24 cellular contexts compared by ENCODE assay signal in the genomic region with DNA sequence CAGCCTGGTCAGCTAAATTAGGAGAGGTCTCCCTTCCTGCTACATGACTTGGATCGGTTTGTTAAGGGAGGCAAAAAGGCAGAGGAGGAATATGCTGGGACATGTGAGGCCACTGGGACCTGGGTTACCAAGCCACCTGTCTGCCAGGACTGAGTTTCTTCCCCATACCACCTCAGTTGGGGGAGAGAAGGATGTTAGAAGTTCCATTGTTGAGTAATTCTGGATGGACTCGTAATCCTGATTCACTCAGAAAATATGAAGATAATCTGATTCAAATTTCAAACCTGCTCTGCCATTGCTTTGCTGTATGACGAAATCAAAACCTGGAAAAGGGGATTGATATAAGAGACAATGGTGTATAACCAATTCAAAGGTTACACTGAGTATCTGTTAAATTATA.
DNase-seq lines count a peak whose midpoint lies in the region; ATAC-seq and TF ChIP-seq lines count a peak whose summit lies in the region.
"Had no signal": no experiment of that assay in that cellular context is flagged by ENCODE, and none has a peak within 500 bp of the region (broad histone marks: within the 10 kb centered on the region; RNA-seq: fewer than 3 reads in every experiment).

No MANE protein-coding gene starts in this region.

- H3K27ac ChIP-seq in mammary epithelial cell (ENCODE audit: insufficient read depth, low read depth, low read length) (peak overlapping the region; percentile 50), foreskin keratinocyte (peak overlapping the region; percentile 34)
- H3K27ac ChIP-seq: gastrocnemius medialis, psoas muscle had no signal

- BruUV-seq in mammary epithelial cell (replicated peaks; lab: Mats Ljungman, UMichigan), result no TSS peak

- intact Hi-C loops in mammary epithelial cell (cut with micrococcal nuclease), result loop anchor here (1.0 kb wide), 1 partner anchor 68 kb away; no protein-coding TSS in a partner anchor

- H3K79me2 ChIP-seq in mammary epithelial cell (ENCODE audit: insufficient read depth, low read length), result no peaks in the 10 kb centered on the region

- no peaks in the 10 kb centered on the region for H3K9me3 ChIP-seq in mammary epithelial cell (replicated peaks; ENCODE audit: insufficient read depth, low read length)
- H3K9me3 ChIP-seq: gastrocnemius medialis, psoas muscle had no signal

- no peaks in the 10 kb centered on the region for H4K20me1 ChIP-seq in mammary epithelial cell (ENCODE audit: insufficient read depth, low read length)

- peak overlapping the region; percentile 82 for H2AFZ ChIP-seq in mammary epithelial cell (ENCODE audit: low read depth, low read length)
- H2AFZ ChIP-seq: GM23338 had no signal

- no peaks in the 10 kb centered on the region for H3K27me3 ChIP-seq in mammary epithelial cell (ENCODE audit: insufficient read depth, low read length)
- no peaks in the 10 kb centered on the region for H3K27me3 ChIP-seq in foreskin keratinocyte
- H3K27me3 ChIP-seq: gastrocnemius medialis had no signal

- in situ Hi-C loops in mammary epithelial cell (cut with MboI; ENCODE audit: low sequenced_read_pairs in 2 of 2), result no loop called here

- H3K9ac ChIP-seq in mammary epithelial cell (ENCODE audit: insufficient read depth, low read length), result no peak overlapping the region

- no peak overlapping the region for H3K4me3 ChIP-seq in AG10803 (ENCODE audit: low read length)
- no peak overlapping the region for H3K4me3 ChIP-seq in mammary epithelial cell (replicated peaks in 1 of 3; ENCODE audit: insufficient read depth in 1 of 3, low read depth in 2 of 3, low read length in 3 of 3)
- H3K4me3 ChIP-seq: gastrocnemius medialis, GM23338, lung, psoas muscle had no signal

- DNase-seq in AG10803 (ENCODE audit: low read depth) (peak; percentile 49), HT1080 (ENCODE audit: low read depth) (peak; percentile 54), mammary epithelial cell (peak; percentile 89), foreskin keratinocyte (peak; percentile 79 to 86), pons (ENCODE audit: low spot score) (no peak), NCI-H526 treated with DMSO at 0.1 percent for 48 hours (lab: John Stamatoyannopoulos, UW) (no peak)
- DNase-seq: activated CD4-positive, CD25-positive, alpha-beta regulatory T cell treated with anti-CD3 and anti-CD28 coated beads, Interleukin-2, amount 50 U/mL, for 72 hours; activated naive CD4-positive, alpha-beta T cell; activated T-cell treated with anti-CD3 and anti-CD28 coated beads, Interleukin-2, amount 50 U/mL, for 1 hour; CD4-positive, alpha-beta T cell; central memory CD4-positive, alpha-beta T cell; gastrocnemius medialis; GDM1; NCI-H1694 treated with DMSO at 0.1 percent for 48 hours; psoas muscle; SIG-M5; small intestine; stimulated activated CD4-positive, alpha-beta T cell treated with anti-CD3 and anti-CD28 coated beads, Interleukin-2, amount 100 ng/mL, for 24 hours; T-cell had no signal

- ATAC-seq in foreskin keratinocyte, result peak; percentile 65
- ATAC-seq in GM18907 (IDR thresholded peaks at IDR 0.05; ENCODE audit: unreplicated experiment), result no peak
- ATAC-seq in GM21825 (IDR thresholded peaks at IDR 0.05; ENCODE audit: unreplicated experiment), result no peak
- ATAC-seq: gastrocnemius medialis; GM23338; psoas muscle; stimulated activated effector memory CD8-positive, alpha-beta T cell treated with anti-CD3 and anti-CD28 coated beads, Interleukin-12 subunit alpha, Interleukin-12 subunit beta, amount 100 ng/mL, for 72 hours; T-cell had no signal

- TF ChIP-seq CTCF in AG10803 (conservative IDR thresholded peaks at IDR 0.05; ENCODE audit: low read length) (no peak), mammary epithelial cell (conservative IDR thresholded peaks at IDR 0.05 in 1 of 2, IDR thresholded peaks at IDR 0.05 in 1 of 2; ENCODE audit: extremely low read depth in 1 of 2, insufficient read depth in 1 of 2, low read depth in 1 of 2, low read length in 2 of 2) (no peak), foreskin keratinocyte (conservative IDR thresholded peaks at IDR 0.05) (no peak)

- CTCF ChIA-PET in mammary epithelial cell (lab: Charles Lee; ENCODE audit: low non-redundant PET), result no interaction called here

- peaks cover 10% of the 10 kb centered on the region for H3K4me1 ChIP-seq in mammary epithelial cell (ENCODE audit: insufficient read depth, low read length)
- H3K4me1 ChIP-seq in foreskin keratinocyte, result peaks cover 6% of the 10 kb centered on the region
- H3K4me1 ChIP-seq: gastrocnemius medialis, psoas muscle had no signal

- no peaks in the 10 kb centered on the region for H3K36me3 ChIP-seq in mammary epithelial cell (ENCODE audit: insufficient read depth, low read length)
- H3K36me3 ChIP-seq: gastrocnemius medialis had no signal

- H3K4me2 ChIP-seq in mammary epithelial cell (ENCODE audit: insufficient read depth, low read depth, low read length), result peak overlapping the region; percentile 54
- H3K4me2 ChIP-seq: GM23338 had no signal

- dilution Hi-C loops in mammary epithelial cell (cut with HindIII; ENCODE audit: low sequenced_read_pairs), result no loop called here

- 14% methylated on average over 3 of the region's 3 CpGs for WGBS in mammary epithelial cell (ENCODE audit: low coverage, missing lambda C conversion rate)

Comparison
In these comparisons a context has a peak if more than half of its experiments do, and no peak if none do; other contexts are left out.
1. DNase-seq: peak in AG10803 (single experiment), HT1080 (single experiment), mammary epithelial cell (single experiment) and foreskin keratinocyte (2 of 2); none in pons (single experiment) and NCI-H526 treated with DMSO at 0.1 percent for 48 hours (single experiment).